Comparison of ENCODE assay signal across 20 cellular contexts in genomic region chr5:42988568-42988967, GRCh38. TPM values are rescaled to one million over a fixed set of nuclear protein-coding genes. Genes with fewer than 3 reads are reported as not detected.
A peak's percentile ranks its signal among the peaks of the same experiment; 100 is the strongest.
DNase-seq lines count a peak whose midpoint lies in the region; ATAC-seq, FAIRE-seq and TF ChIP-seq lines count a peak whose summit lies in the region.
"Had no signal": no experiment of that assay in that cellular context is flagged by ENCODE, and none has a peak within 500 bp of the region (broad histone marks: within the 10 kb centered on the region; RNA-seq: fewer than 3 reads in every experiment).

No MANE protein-coding gene starts in this region.

- CTCF ChIA-PET in HepG2 (lab: Yijun Ruan, JAX; ENCODE audit: low intra/inter-chr PET ratio, low total read pairs) = no interaction called here

- H3K27me3 ChIP-seq in HepG2 (ENCODE audit: control insufficient read depth in 1 of 2, insufficient read depth in 2 of 2, low read length in 2 of 2) (no peaks in the 10 kb centered on the region), right lobe of liver (peaks cover 0 to 30% of the 10 kb centered on the region in 2 donors), upper lobe of left lung (peaks cover 0 to 13% (median 5%) of the 10 kb centered on the region in 4 donors)

- peaks cover 48% of the 10 kb centered on the region for H3K4me1 ChIP-seq in HepG2 (ENCODE audit: insufficient read depth, low read length)
- H3K4me1 ChIP-seq in right lobe of liver = no peaks in the 10 kb centered on the region
- peaks cover 13 to 36% (median 14%) of the 10 kb centered on the region in 4 donors for H3K4me1 ChIP-seq in upper lobe of left lung
- H3K4me1 ChIP-seq: breast epithelium had no signal

- peak overlapping the region; percentile 4 for H3K27ac Mint-ChIP-seq in stimulated activated effector memory CD8-positive, alpha-beta T cell treated with anti-CD3 and anti-CD28 coated beads, Interleukin-12 subunit alpha, Interleukin-12 subunit beta, amount 100 ng/mL, for 72 hours
- H3K27ac Mint-ChIP-seq: type B pancreatic cell had no signal

- in situ Hi-C loops in HepG2 (cut with HindIII; ENCODE audit: extremely low pct_ligation_motif_present, low pct_unique_long_range_greater_than_20kb) = no loop called here

- no peak for TF ChIP-seq RAD21 in HepG2 (CRISPR knock-in tag; IDR thresholded peaks at IDR 0.05)

- H4K20me1 ChIP-seq in HepG2 (ENCODE audit: insufficient read depth, low read length) = no peaks in the 10 kb centered on the region

- peaks cover 44% of the 10 kb centered on the region for H3K36me3 Mint-ChIP-seq in stimulated activated effector memory CD8-positive, alpha-beta T cell treated with anti-CD3 and anti-CD28 coated beads, Interleukin-12 subunit alpha, Interleukin-12 subunit beta, amount 100 ng/mL, for 72 hours
- H3K36me3 Mint-ChIP-seq: type B pancreatic cell had no signal

- TF ChIP-seq POLR2A in HepG2 (IDR thresholded peaks at IDR 0.05; ENCODE audit: insufficient read depth in 1 of 2, low read depth in 2 of 2, low read length in 2 of 2) = no peak
- no peak for TF ChIP-seq POLR2A in right lobe of liver (IDR thresholded peaks at IDR 0.05)
- TF ChIP-seq POLR2A in upper lobe of left lung (IDR thresholded peaks at IDR 0.05) = no peak

- H3K4me1 Mint-ChIP-seq in stimulated activated effector memory CD8-positive, alpha-beta T cell treated with anti-CD3 and anti-CD28 coated beads, Interleukin-12 subunit alpha, Interleukin-12 subunit beta, amount 100 ng/mL, for 72 hours = peaks cover 58% of the 10 kb centered on the region

- H3K9me3 ChIP-seq in HepG2 (ENCODE audit: low read length) = no peaks in the 10 kb centered on the region
- H3K9me3 ChIP-seq in right lobe of liver = peaks cover 0 to 3% (median 0%) of the 10 kb centered on the region in 4 donors
- peaks cover 0 to 4% (median 0%) of the 10 kb centered on the region in 4 donors for H3K9me3 ChIP-seq in upper lobe of left lung
- H3K9me3 ChIP-seq: gastrocnemius medialis had no signal

- H3K4me2 ChIP-seq in HepG2 (ENCODE audit: low read depth, low read length) = no peak overlapping the region

- peak overlapping the region; percentile 93 for H3K4me3 Mint-ChIP-seq in stimulated activated effector memory CD8-positive, alpha-beta T cell treated with anti-CD3 and anti-CD28 coated beads, Interleukin-12 subunit alpha, Interleukin-12 subunit beta, amount 100 ng/mL, for 72 hours
- H3K4me3 Mint-ChIP-seq: type B pancreatic cell had no signal

- H3K4me3 ChIP-seq in HepG2 (replicated peaks in 1 of 3; ENCODE audit: insufficient read depth in 1 of 3, low read depth in 2 of 3, low read length in 3 of 3) (no peak overlapping the region), right lobe of liver (no peak overlapping the region), upper lobe of left lung (no peak overlapping the region)
- H3K4me3 ChIP-seq: breast epithelium, gastrocnemius medialis had no signal

- WGBS in HepG2 (ENCODE audit: low lambda C conversion rate) = 75% methylated on average over 2 of the region's 2 CpGs
- WGBS in right lobe of liver (ENCODE audit: insufficient coverage, low coverage, low lambda C conversion rate, missing lambda C conversion rate) = 68% methylated on average over 2 of the region's 2 CpGs
- 94 to 97% methylated on average over 2 of the region's 2 CpGs for WGBS in upper lobe of left lung, 2 donors

- no peak for TF ChIP-seq EP300 in HepG2 (IDR thresholded peaks at IDR 0.05; ENCODE audit: low read depth in 2 of 2, low read length in 2 of 2)
- no peak for TF ChIP-seq EP300 in HepG2 (CRISPR knock-in tag; IDR thresholded peaks at IDR 0.05; ENCODE audit: borderline replicate concordance)
- no peak for TF ChIP-seq EP300 in upper lobe of left lung (IDR thresholded peaks at IDR 0.05)

- ATAC-seq in HepG2 (no peak), right lobe of liver (no peak), upper lobe of left lung (ENCODE audit: low FRiP score in 2 of 2) (no peak)
- no peak for ATAC-seq in stimulated activated effector memory CD8-positive, alpha-beta T cell treated with anti-CD3 and anti-CD28 coated beads, Interleukin-12 subunit alpha, Interleukin-12 subunit beta, amount 100 ng/mL, for 72 hours
- ATAC-seq: gastrocnemius medialis had no signal

- no peak overlapping the region for H3K27ac ChIP-seq in HepG2 (ENCODE audit: extremely low read length, insufficient read depth, low read length)
- no peak overlapping the region for H3K27ac ChIP-seq in right lobe of liver
- no peak overlapping the region for H3K27ac ChIP-seq in upper lobe of left lung
- H3K27ac ChIP-seq: breast epithelium, gastrocnemius medialis, VCaP had no signal

- FAIRE-seq in HepG2 (lab: Jason Lieb, UNC) = no peak
- FAIRE-seq: D721Med had no signal

- intact Hi-C loops in HepG2 (cut with micrococcal nuclease; ENCODE audit: unreplicated experiment) (no loop called here), right lobe of liver (cut with DNase I) (no loop called here)

- no peaks in the 10 kb centered on the region for H3K9me3 Mint-ChIP-seq in stimulated activated effector memory CD8-positive, alpha-beta T cell treated with anti-CD3 and anti-CD28 coated beads, Interleukin-12 subunit alpha, Interleukin-12 subunit beta, amount 100 ng/mL, for 72 hours
- H3K9me3 Mint-ChIP-seq: type B pancreatic cell had no signal

- no peak overlapping the region for H3K9ac ChIP-seq in HepG2 (ENCODE audit: insufficient read depth, low read depth, low read length)

- H3K79me2 ChIP-seq in HepG2 (ENCODE audit: insufficient read depth, low read length) = no peaks in the 10 kb centered on the region

- H3K36me3 ChIP-seq in HepG2 (replicated peaks in 1 of 2; ENCODE audit: control insufficient read depth in 1 of 2, insufficient read depth in 2 of 2, low read length in 2 of 2) = no peaks in the 10 kb centered on the region
- no peaks in the 10 kb centered on the region for H3K36me3 ChIP-seq in right lobe of liver
- peaks cover 0 to 2% (median 0%) of the 10 kb centered on the region in 4 donors for H3K36me3 ChIP-seq in upper lobe of left lung
- H3K36me3 ChIP-seq: breast epithelium, gastrocnemius medialis had no signal

- POLR2A ChIA-PET in HepG2 (lab: Yijun Ruan, JAX) = interaction anchor here (0.7 kb wide), 1 partner anchor 39 kb away, joined by 3 read pairs; no protein-coding TSS in a partner anchor

- no TSS peak for BruUV-seq in HepG2 (replicated peaks; lab: Mats Ljungman, UMichigan)

- no peak overlapping the region for H2AFZ ChIP-seq in HepG2 (ENCODE audit: low read length)

- TF ChIP-seq CTCF in HepG2 (CRISPR knock-in tag; IDR thresholded peaks at IDR 0.05) (no peak), right lobe of liver (IDR thresholded peaks at IDR 0.05) (no peak), upper lobe of left lung (IDR thresholded peaks at IDR 0.05) (no peak)

- DNase-seq in HepG2 (ENCODE audit: low spot score) = no peak
- DNase-seq in right lobe of liver = no peak
- DNase-seq in OCI-M1 (lab: John Stamatoyannopoulos, UW) = peak; percentile 41
- peak; percentile 32 for DNase-seq in amniotic epithelial cell (ENCODE audit: low read depth)
- no peak for DNase-seq in stimulated activated effector memory CD8-positive, alpha-beta T cell treated with anti-CD3 and anti-CD28 coated beads, Interleukin-12 subunit alpha, Interleukin-12 subunit beta, amount 100 ng/mL, for 72 hours (ENCODE audit: low spot score in 2 of 2)
- no peak for DNase-seq in activated CD4-positive, CD25-positive, alpha-beta regulatory T cell treated with anti-CD3 and anti-CD28 coated beads, Interleukin-2, amount 50 U/mL, for 72 hours
- DNase-seq in upper lobe of left lung = no peak
- no peak for DNase-seq in ecto neural progenitor cell (ENCODE audit: low spot score)
- DNase-seq: dermis blood vessel endothelial cell, gastrocnemius medialis, kidney glomerular epithelial cell, mammary epithelial cell, NCI-H1417, NCI-H2171, NCI-H69, SHP77 had no signal

TF ChIP-seq in HepG2, 621 proteins besides CTCF, POLR2A, EP300 and RAD21:
- TF ChIP-seq KLF16 (CRISPR knock-in tag; IDR thresholded peaks at IDR 0.05) = no peak
- TF ChIP-seq ZNF546 (CRISPR knock-in tag; conservative IDR thresholded peaks at IDR 0.05) = no peak
- TF ChIP-seq ZNF292 (CRISPR knock-in tag; IDR thresholded peaks at IDR 0.05; ENCODE audit: borderline replicate concordance, low read depth) = no peak
- peak; percentile 69 for TF ChIP-seq MAFF (IDR thresholded peaks at IDR 0.05; ENCODE audit: low read depth, low read length)
- peak; percentile 39 to 70; a peak in 3 of 4 replicates for TF ChIP-seq MAFK (conservative IDR thresholded peaks at IDR 0.05 in 1 of 2, IDR thresholded peaks at IDR 0.05 in 1 of 2; ENCODE audit: low read length in 2 of 2)

RNA-seq across cellular contexts. Expression of gene ANXA2R, which starts 51.6 kb away (rescaled TPM):
- 0.76 and 0.95 TPM in 2 replicates for total RNA-seq in HepG2 (2016; rRNA removed; fragmentation: Illumina TruSeq; extraction: Trizol)
- total RNA-seq in HepG2 (2016; cell fraction: cytosol; rRNA removed; fragmentation: Illumina TruSeq; extraction: Trizol; ENCODE audit: low read depth) = 0.40 and 0.53 TPM in 2 replicates
- 0.58 and 0.74 TPM in 2 replicates for total RNA-seq in HepG2 (2016; cell fraction: insoluble cytoplasmic fraction; rRNA removed; fragmentation: Illumina TruSeq; extraction: Trizol)
- total RNA-seq in HepG2 (2016; cell fraction: membrane; rRNA removed; fragmentation: Illumina TruSeq; extraction: Trizol) = 0.65 TPM in 2 replicates
- total RNA-seq in HepG2 (2016; cell fraction: nucleus; rRNA removed; fragmentation: Illumina TruSeq; extraction: Trizol) = 1.5 and 1.8 TPM in 2 replicates
- polyA plus RNA-seq in HepG2 (2011; rRNA removed) = 1.3 TPM in 2 replicates
- 0.90 and 1.1 TPM in 2 replicates for polyA plus RNA-seq in HepG2 (2011; cell fraction: cytosol; rRNA removed)
- 2.6 and 2.7 TPM in 2 replicates for polyA plus RNA-seq in HepG2 (2011; cell fraction: nucleus; rRNA removed)
- polyA plus RNA-seq in HepG2 (2012) = 0.52 and 0.67 TPM in 2 replicates
- 0.37 and 0.41 TPM in 2 replicates for polyA plus RNA-seq in HepG2 (2016; cell fraction: cytosol; fragmentation: Illumina TruSeq; extraction: Trizol; ENCODE audit: low read depth)
- polyA plus RNA-seq in HepG2 (2016; cell fraction: insoluble cytoplasmic fraction; fragmentation: Illumina TruSeq; extraction: Trizol; ENCODE audit: low read depth) = 0.28 and 0.72 TPM in 2 replicates
- polyA plus RNA-seq in HepG2 (2016; cell fraction: membrane; fragmentation: Illumina TruSeq; extraction: Trizol; ENCODE audit: low read depth) = 0.34 and 0.62 TPM in 2 replicates
- polyA plus RNA-seq in HepG2 (2016; cell fraction: nucleus; fragmentation: Illumina TruSeq; extraction: Trizol; ENCODE audit: insufficient read depth, low read depth) = 1.2 and 1.5 TPM in 2 replicates
- polyA minus RNA-seq in HepG2 (2011; rRNA and poly(A)+ RNA removed; ENCODE audit: low replicate concordance) = 1.5 and 11.0 TPM in 2 replicates
- polyA minus RNA-seq in HepG2 (2011; cell fraction: cytosol; rRNA and poly(A)+ RNA removed) = 0.49 TPM in 1 of 2 replicates, not detected in the other
- 3.9 and 4.5 TPM in 2 replicates for polyA minus RNA-seq in HepG2 (2011; cell fraction: nucleus; rRNA and poly(A)+ RNA removed)
- 1 to 10 TPM in 1 of 6 experiments, under 1 TPM in 5; 0.21 to 1.1 (median 0.41) TPM for total RNA-seq in right lobe of liver
- 10 to 100 TPM in 1 of 6 donors, 1 to 10 TPM in 5; 2.0 to 25.1 (median 4.3) TPM for total RNA-seq in upper lobe of left lung

Comparison
In these comparisons a context has a peak if more than half of its experiments do, and no peak if none do; other contexts are left out.
1. DNase-seq: peak in OCI-M1 (single experiment) and amniotic epithelial cell (single experiment); none in HepG2 (single experiment), right lobe of liver (0 of 3), stimulated activated effector memory CD8-positive, alpha-beta T cell treated with anti-CD3 and anti-CD28 coated beads, Interleukin-12 subunit alpha, Interleukin-12 subunit beta, amount 100 ng/mL, for 72 hours (0 of 2), activated CD4-positive, CD25-positive, alpha-beta regulatory T cell treated with anti-CD3 and anti-CD28 coated beads, Interleukin-2, amount 50 U/mL, for 72 hours (single experiment), upper lobe of left lung (0 of 2) and ecto neural progenitor cell (single experiment).